Comparison of ENCODE assay signal across 1 cellular context in the genomic region with DNA sequence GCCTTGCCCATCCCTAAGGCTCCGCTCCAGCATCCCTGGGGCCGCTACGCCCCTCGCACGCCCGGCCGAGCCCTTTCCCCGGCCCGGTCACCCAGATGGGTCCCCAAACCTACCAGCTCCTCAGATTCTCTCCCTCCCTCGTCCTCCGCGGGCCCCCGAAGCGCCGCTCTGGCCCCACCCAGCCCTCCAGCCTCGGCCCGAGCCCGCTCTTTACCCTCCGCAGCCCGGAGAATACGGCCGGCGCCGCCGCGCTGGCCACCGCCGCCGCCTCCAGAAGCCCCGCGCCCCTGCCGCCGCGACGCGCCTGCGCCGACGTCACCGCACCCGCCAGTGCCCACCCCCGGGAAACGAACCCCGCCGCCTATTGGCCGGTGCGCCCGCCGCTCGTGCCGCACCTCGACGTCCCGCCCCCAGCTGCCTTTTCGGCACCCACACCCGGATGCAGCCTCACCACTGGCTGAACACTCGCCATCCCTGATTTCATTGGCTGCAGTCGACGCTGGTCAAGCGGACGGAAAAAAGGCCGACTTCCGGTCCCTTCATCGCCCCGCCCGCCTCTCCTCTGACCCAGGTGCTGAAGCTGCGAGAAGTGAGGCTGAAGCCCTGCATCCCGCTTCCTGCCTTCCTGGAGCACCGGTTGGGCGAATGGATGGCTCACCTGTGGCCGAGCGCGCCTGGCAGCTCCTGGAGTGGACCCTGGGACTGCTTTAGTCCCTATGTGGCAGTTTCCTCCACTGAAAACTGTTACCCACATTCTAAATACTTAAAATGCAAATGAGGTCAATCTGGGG.
TF ChIP-seq lines count a peak whose summit lies in the region.

A gene (minus strand): TSS at position 292 of the 791 bp plus-strand sequence. CDS start 1,364 bp downstream, outside the sequence.

TF ChIP-seq in K562, 482 proteins besides CTCF, POLR2A, EP300 and RAD21 (continued from another document and continues in another):
- TF ChIP-seq, protein P1, sequence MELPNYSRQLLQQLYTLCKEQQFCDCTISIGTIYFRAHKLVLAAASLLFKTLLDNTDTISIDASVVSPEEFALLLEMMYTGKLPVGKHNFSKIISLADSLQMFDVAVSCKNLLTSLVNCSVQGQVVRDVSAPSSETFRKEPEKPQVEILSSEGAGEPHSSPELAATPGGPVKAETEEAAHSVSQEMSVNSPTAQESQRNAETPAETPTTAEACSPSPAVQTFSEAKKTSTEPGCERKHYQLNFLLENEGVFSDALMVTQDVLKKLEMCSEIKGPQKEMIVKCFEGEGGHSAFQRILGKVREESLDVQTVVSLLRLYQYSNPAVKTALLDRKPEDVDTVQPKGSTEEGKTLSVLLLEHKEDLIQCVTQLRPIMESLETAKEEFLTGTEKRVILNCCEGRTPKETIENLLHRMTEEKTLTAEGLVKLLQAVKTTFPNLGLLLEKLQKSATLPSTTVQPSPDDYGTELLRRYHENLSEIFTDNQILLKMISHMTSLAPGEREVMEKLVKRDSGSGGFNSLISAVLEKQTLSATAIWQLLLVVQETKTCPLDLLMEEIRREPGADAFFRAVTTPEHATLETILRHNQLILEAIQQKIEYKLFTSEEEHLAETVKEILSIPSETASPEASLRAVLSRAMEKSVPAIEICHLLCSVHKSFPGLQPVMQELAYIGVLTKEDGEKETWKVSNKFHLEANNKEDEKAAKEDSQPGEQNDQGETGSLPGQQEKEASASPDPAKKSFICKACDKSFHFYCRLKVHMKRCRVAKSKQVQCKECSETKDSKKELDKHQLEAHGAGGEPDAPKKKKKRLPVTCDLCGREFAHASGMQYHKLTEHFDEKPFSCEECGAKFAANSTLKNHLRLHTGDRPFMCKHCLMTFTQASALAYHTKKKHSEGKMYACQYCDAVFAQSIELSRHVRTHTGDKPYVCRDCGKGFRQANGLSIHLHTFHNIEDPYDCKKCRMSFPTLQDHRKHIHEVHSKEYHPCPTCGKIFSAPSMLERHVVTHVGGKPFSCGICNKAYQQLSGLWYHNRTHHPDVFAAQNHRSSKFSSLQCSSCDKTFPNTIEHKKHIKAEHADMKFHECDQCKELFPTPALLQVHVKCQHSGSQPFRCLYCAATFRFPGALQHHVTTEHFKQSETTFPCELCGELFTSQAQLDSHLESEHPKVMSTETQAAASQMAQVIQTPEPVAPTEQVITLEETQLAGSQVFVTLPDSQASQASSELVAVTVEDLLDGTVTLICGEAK (IDR thresholded peaks at IDR 0.05) = peak; percentile 95
- TF ChIP-seq, protein P1 (CRISPR knock-in tag; IDR thresholded peaks at IDR 0.05) = no peak
- peak; percentile 75 for TF ChIP-seq RBFOX2 (IDR thresholded peaks at IDR 0.05; ENCODE audit: low read depth, low read length)
- TF ChIP-seq GATAD2A (IDR thresholded peaks at IDR 0.05) = no peak
- TF ChIP-seq, protein P2, sequence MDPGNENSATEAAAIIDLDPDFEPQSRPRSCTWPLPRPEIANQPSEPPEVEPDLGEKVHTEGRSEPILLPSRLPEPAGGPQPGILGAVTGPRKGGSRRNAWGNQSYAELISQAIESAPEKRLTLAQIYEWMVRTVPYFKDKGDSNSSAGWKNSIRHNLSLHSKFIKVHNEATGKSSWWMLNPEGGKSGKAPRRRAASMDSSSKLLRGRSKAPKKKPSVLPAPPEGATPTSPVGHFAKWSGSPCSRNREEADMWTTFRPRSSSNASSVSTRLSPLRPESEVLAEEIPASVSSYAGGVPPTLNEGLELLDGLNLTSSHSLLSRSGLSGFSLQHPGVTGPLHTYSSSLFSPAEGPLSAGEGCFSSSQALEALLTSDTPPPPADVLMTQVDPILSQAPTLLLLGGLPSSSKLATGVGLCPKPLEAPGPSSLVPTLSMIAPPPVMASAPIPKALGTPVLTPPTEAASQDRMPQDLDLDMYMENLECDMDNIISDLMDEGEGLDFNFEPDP (CRISPR knock-in tag; IDR thresholded peaks at IDR 0.05) = no peak
- TF ChIP-seq, protein P3, sequence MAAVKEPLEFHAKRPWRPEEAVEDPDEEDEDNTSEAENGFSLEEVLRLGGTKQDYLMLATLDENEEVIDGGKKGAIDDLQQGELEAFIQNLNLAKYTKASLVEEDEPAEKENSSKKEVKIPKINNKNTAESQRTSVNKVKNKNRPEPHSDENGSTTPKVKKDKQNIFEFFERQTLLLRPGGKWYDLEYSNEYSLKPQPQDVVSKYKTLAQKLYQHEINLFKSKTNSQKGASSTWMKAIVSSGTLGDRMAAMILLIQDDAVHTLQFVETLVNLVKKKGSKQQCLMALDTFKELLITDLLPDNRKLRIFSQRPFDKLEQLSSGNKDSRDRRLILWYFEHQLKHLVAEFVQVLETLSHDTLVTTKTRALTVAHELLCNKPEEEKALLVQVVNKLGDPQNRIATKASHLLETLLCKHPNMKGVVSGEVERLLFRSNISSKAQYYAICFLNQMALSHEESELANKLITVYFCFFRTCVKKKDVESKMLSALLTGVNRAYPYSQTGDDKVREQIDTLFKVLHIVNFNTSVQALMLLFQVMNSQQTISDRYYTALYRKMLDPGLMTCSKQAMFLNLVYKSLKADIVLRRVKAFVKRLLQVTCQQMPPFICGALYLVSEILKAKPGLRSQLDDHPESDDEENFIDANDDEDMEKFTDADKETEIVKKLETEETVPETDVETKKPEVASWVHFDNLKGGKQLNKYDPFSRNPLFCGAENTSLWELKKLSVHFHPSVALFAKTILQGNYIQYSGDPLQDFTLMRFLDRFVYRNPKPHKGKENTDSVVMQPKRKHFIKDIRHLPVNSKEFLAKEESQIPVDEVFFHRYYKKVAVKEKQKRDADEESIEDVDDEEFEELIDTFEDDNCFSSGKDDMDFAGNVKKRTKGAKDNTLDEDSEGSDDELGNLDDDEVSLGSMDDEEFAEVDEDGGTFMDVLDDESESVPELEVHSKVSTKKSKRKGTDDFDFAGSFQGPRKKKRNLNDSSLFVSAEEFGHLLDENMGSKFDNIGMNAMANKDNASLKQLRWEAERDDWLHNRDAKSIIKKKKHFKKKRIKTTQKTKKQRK (IDR thresholded peaks at IDR 0.05; ENCODE audit: borderline replicate concordance, low read depth, low read length) = peak; percentile 94
- TF ChIP-seq PHB (CRISPR knock-in tag; IDR thresholded peaks at IDR 0.05) = no peak
- TF ChIP-seq ESRRA (IDR thresholded peaks at IDR 0.05; ENCODE audit: borderline replicate concordance, low read depth) = peak; percentile 53; the same call in 1 of the 2 replicates
- no peak for TF ChIP-seq JUNB (CRISPR knock-in tag; conservative IDR thresholded peaks at IDR 0.05)
- no peak for TF ChIP-seq MAFF (IDR thresholded peaks at IDR 0.05; ENCODE audit: low read length)
- no peak for TF ChIP-seq MTA1 (IDR thresholded peaks at IDR 0.05; ENCODE audit: borderline replicate concordance)
- no peak for TF ChIP-seq BRF1 (IDR thresholded peaks at IDR 0.05; ENCODE audit: borderline replicate concordance, extremely low read depth, insufficient read length)
- TF ChIP-seq GATA2 (CRISPR knock-in tag; IDR thresholded peaks at IDR 0.05) = no peak
- TF ChIP-seq HNRNPLL (IDR thresholded peaks at IDR 0.05; ENCODE audit: low read depth, low read length, poor library complexity, severe bottlenecking) = no peak
- TF ChIP-seq, protein P4, sequence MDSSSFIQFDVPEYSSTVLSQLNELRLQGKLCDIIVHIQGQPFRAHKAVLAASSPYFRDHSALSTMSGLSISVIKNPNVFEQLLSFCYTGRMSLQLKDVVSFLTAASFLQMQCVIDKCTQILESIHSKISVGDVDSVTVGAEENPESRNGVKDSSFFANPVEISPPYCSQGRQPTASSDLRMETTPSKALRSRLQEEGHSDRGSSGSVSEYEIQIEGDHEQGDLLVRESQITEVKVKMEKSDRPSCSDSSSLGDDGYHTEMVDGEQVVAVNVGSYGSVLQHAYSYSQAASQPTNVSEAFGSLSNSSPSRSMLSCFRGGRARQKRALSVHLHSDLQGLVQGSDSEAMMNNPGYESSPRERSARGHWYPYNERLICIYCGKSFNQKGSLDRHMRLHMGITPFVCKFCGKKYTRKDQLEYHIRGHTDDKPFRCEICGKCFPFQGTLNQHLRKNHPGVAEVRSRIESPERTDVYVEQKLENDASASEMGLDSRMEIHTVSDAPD (CRISPR knock-in tag; IDR thresholded peaks at IDR 0.05) = no peak
- no peak for TF ChIP-seq ZNF140 (CRISPR knock-in tag; IDR thresholded peaks at IDR 0.05)
- no peak for TF ChIP-seq DDX20 (tag; IDR thresholded peaks at IDR 0.05; ENCODE audit: low read depth)
- peak; percentile 66; the same call in 1 of the 2 replicates for TF ChIP-seq KLF1 (tag; IDR thresholded peaks at IDR 0.05)
- no peak for TF ChIP-seq NBN (IDR thresholded peaks at IDR 0.05; ENCODE audit: low read depth)
- TF ChIP-seq ZNF778 (CRISPR knock-in tag; IDR thresholded peaks at IDR 0.05) = no peak
- TF ChIP-seq SMAD4 (CRISPR knock-in tag; conservative IDR thresholded peaks at IDR 0.05) = peak; percentile 30; the same call in 1 of the 2 replicates
- TF ChIP-seq CBX3 (IDR thresholded peaks at IDR 0.05; ENCODE audit: borderline replicate concordance in 1 of 2, low read length in 2 of 2) = no peak
- TF ChIP-seq, protein P5, sequence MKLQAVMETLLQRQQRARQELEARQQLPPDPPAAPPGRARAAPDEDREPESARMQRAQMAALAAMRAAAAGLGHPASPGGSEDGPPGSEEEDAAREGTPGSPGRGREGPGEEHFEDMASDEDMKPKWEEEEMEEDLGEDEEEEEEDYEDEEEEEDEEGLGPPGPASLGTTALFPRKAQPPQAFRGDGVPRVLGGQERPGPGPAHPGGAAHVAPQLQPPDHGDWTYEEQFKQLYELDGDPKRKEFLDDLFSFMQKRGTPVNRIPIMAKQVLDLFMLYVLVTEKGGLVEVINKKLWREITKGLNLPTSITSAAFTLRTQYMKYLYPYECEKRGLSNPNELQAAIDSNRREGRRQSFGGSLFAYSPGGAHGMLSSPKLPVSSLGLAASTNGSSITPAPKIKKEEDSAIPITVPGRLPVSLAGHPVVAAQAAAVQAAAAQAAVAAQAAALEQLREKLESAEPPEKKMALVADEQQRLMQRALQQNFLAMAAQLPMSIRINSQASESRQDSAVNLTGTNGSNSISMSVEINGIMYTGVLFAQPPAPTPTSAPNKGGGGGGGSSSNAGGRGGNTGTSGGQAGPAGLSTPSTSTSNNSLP (IDR thresholded peaks at IDR 0.05; ENCODE audit: borderline replicate concordance, low read depth, low read length) = peak; percentile 73; the same call in 1 of the 2 replicates
- TF ChIP-seq, protein P6, sequence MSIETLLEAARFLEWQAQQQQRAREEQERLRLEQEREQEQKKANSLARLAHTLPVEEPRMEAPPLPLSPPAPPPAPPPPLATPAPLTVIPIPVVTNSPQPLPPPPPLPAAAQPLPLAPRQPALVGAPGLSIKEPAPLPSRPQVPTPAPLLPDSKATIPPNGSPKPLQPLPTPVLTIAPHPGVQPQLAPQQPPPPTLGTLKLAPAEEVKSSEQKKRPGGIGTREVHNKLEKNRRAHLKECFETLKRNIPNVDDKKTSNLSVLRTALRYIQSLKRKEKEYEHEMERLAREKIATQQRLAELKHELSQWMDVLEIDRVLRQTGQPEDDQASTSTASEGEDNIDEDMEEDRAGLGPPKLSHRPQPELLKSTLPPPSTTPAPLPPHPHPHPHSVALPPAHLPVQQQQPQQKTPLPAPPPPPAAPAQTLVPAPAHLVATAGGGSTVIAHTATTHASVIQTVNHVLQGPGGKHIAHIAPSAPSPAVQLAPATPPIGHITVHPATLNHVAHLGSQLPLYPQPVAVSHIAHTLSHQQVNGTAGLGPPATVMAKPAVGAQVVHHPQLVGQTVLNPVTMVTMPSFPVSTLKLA (conservative IDR thresholded peaks at IDR 0.05) = peak in 1 of 2 experiments; percentile 18; a peak in 2 of 4 replicates
